In genomic region chr9:882416-882931, GRCh38 we compare ENCODE assay signal across 28 cellular contexts. TPM values are rescaled to one million over a fixed set of nuclear protein-coding genes. Genes with fewer than 3 reads are reported as not detected.
DNase-seq lines count a peak whose midpoint lies in the region; ATAC-seq and TF ChIP-seq lines count a peak whose summit lies in the region.
"Had no signal": no experiment of that assay in that cellular context is flagged by ENCODE, and none has a peak within 500 bp of the region (broad histone marks: within the 10 kb centered on the region; RNA-seq: fewer than 3 reads in every experiment).

No MANE protein-coding gene starts in this region.

- H3K9me3 ChIP-seq in NT2/D1 (ENCODE audit: insufficient read depth, low read length) (no peaks in the 10 kb centered on the region), left lung (no peaks in the 10 kb centered on the region)
- H3K9me3 ChIP-seq: esophagus muscularis mucosa, gastroesophageal sphincter, uterus had no signal

- TF ChIP-seq CTCF in 22Rv1 (IDR thresholded peaks at IDR 0.05) (peak; percentile 30; the same call in 1 of the 2 replicates), GM12865 (IDR thresholded peaks at IDR 0.05; ENCODE audit: insufficient read depth, low read depth, low read length, missing control alignments) (no peak), epithelial cell of esophagus (IDR thresholded peaks at IDR 0.05; ENCODE audit: insufficient read depth, low read depth, low read length, missing control alignments) (no peak), left lung (IDR thresholded peaks at IDR 0.05) (no peak)

- H3K4me1 ChIP-seq in NT2/D1 (ENCODE audit: insufficient read depth, insufficient read length) (no peaks in the 10 kb centered on the region), left lung (no peaks in the 10 kb centered on the region)
- H3K4me1 ChIP-seq: esophagus muscularis mucosa, gastroesophageal sphincter, uterus had no signal

- H3K27ac ChIP-seq in 22Rv1 (no peak overlapping the region), left lung (no peak overlapping the region)
- H3K27ac ChIP-seq: esophagus muscularis mucosa, gastroesophageal sphincter, uterus had no signal

- no peaks in the 10 kb centered on the region for H3K36me3 ChIP-seq in NT2/D1 (ENCODE audit: insufficient read depth, insufficient read length, low read length)
- no peaks in the 10 kb centered on the region for H3K36me3 ChIP-seq in left lung
- H3K36me3 ChIP-seq: esophagus muscularis mucosa, gastroesophageal sphincter, uterus had no signal

- DNase-seq in GM12865 (ENCODE audit: low read depth) (peak; percentile 25), NT2/D1 (ENCODE audit: low read depth, low spot score) (peak; percentile 9), epithelial cell of esophagus (ENCODE audit: low read depth) (peak; percentile 17), left lung (no peak), NCI-H1417 (lab: John Stamatoyannopoulos, UW) (no peak), sciatic nerve (ENCODE audit: low spot score) (no peak)
- DNase-seq in activated CD4-positive, alpha-beta T cell treated with anti-CD3 and anti-CD28 coated beads, Interleukin-2, amount 50 U/mL, for 48 hours: no peak
- DNase-seq: ACHN; activated T-cell treated with anti-CD3 and anti-CD28 coated beads, Interleukin-2, amount 50 U/mL, for 72 hours; DMS153; left colon; NCI-H1105 treated with DMSO at 0.1 percent for 48 hours; NCI-H2081 treated with DMSO at 0.1 percent for 48 hours; NK-92 treated with Interleukin-12 subunit alpha and Interleukin-12 subunit beta, amount 100 ng/mL, for 24 hours; posterior cingulate gyrus; T-helper 9 cell; uterus had no signal

- intact Hi-C loops in left lung (cut with DNase I) (no loop called here), sciatic nerve (cut with DNase I) (no loop called here)

- H3K4me3 ChIP-seq in GM12865 (ENCODE audit: low read depth, low read length) (no peak overlapping the region), NT2/D1 (ENCODE audit: insufficient read length, low read depth) (no peak overlapping the region), epithelial cell of esophagus (ENCODE audit: low read length) (no peak overlapping the region), left lung (no peak overlapping the region)
- H3K4me3 ChIP-seq: esophagus muscularis mucosa, gastroesophageal sphincter, K562, uterus had no signal

- H3K27me3 ChIP-seq in NT2/D1 (ENCODE audit: insufficient read depth, insufficient read length) (no peaks in the 10 kb centered on the region), left lung (peaks cover 0 to 44% of the 10 kb centered on the region in 2 donors)
- H3K27me3 ChIP-seq: uterus had no signal

- H3K9ac ChIP-seq in NT2/D1 (ENCODE audit: insufficient read length, low read depth): no peak overlapping the region

- ATAC-seq in left lung (no peak), sciatic nerve (no peak)
- ATAC-seq: activated CD4-positive, CD25-positive, alpha-beta regulatory T cell treated with anti-CD3 and anti-CD28 coated beads, Interleukin-2, amount 50 U/mL, for 24 hours; activated naive CD4-positive, alpha-beta T cell treated with anti-CD3 and anti-CD28 coated beads, Interleukin-2, amount 50 U/mL, for 72 hours; gastroesophageal sphincter; K562; left colon had no signal

RNA-seq across cellular contexts. Expression of gene DMRT1, which starts 41.0 kb away (rescaled TPM):
- total RNA-seq in left lung: not detected
- not detected for total RNA-seq in sciatic nerve
- total RNA-seq: activated CD8-positive, alpha-beta memory T cell treated with anti-CD3 and anti-CD28 coated beads for 36 hours; activated naive CD4-positive, alpha-beta T cell treated with anti-CD3 and anti-CD28 coated beads, Interleukin-2, amount 50 U/mL, for 72 hours; astrocyte; CD4-positive, CD25-positive, alpha-beta regulatory T cell; esophagus muscularis mucosa; gastroesophageal sphincter; K562; left colon; mesothelial cell of epicardium; NCI-H460; uterus had no signal

Comparison
In these comparisons a context has a peak if more than half of its experiments do, and no peak if none do; other contexts are left out.
1. DNase-seq: peak in GM12865 (single experiment), NT2/D1 (single experiment) and epithelial cell of esophagus (single experiment); none in left lung (0 of 2), NCI-H1417 (0 of 3), activated CD4-positive, alpha-beta T cell treated with anti-CD3 and anti-CD28 coated beads, Interleukin-2, amount 50 U/mL, for 48 hours (0 of 2) and sciatic nerve (single experiment).